Comparison of ENCODE assay signal across 9 cellular contexts in the genomic region with DNA sequence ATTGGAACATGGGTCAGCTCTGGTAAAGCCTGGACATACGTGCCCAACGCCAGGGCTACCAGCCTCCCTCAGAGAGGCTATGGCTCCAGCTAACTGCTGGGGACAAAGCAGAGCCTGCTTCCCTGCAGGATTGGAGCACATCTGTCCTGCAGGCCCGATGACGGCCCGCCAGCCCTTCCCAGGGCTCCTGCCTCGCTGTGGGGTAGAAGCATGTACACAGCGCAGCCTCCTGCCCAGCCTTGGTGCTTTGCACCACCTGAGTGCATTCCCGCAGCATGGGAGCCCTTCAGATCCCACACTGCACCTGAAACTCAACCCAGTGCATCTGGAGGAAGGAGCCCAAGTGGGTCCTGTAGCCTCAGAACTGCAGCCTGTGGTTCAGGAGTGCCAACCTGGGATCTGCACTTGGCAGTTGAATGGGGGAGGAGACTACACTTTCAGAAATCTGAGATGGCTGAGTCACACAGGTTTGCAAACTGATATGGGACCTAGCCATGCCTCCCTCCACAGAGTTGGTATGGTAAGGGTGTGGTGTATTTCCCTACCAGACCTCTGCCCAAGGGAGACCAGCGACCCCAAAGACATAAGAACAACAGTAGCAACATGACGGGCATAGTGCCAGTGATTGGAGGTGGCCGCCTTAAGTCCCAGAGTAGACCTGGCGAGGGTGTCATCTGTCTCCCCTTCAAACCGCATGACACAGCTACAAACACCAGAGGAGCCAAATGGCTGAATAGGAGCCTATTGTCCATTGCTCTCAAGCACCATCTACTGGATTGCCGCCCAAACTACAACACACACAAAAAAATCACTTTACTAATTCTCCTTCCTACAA.
DNase-seq lines count a peak whose midpoint lies in the region; TF ChIP-seq lines count a peak whose summit lies in the region.
"Had no signal": no experiment of that assay in that cellular context is flagged by ENCODE, and none has a peak within 500 bp of the region (broad histone marks: within the 10 kb centered on the region; RNA-seq: fewer than 3 reads in every experiment).

No MANE protein-coding gene starts in this region.

- DNase-seq in COLO668 (lab: John Stamatoyannopoulos, UW; ENCODE audit: unreplicated experiment) (peak; percentile 12), GM20000 (ENCODE audit: low spot score) (peak; percentile 46), esophagus muscularis mucosa (ENCODE audit: extremely low spot score) (no peak), retina (peak; percentile 47), hippocampal formation (lab: John Stamatoyannopoulos, UW) (no peak)
- peak; percentile 45 for DNase-seq in Jurkat, Clone E6-1 (ENCODE audit: low read depth, low spot score)
- no peak for DNase-seq in activated CD4-positive, CD25-positive, alpha-beta regulatory T cell treated with anti-CD3 and anti-CD28 coated beads, Interleukin-2, amount 50 U/mL, for 72 hours

- intact Hi-C loops in esophagus muscularis mucosa (cut with DNase I) = no loop called here

- no peak overlapping the region for H2AFZ ChIP-seq in OCI-LY1 (ENCODE audit: low read length)

- no peak overlapping the region for H3K27ac ChIP-seq in OCI-LY1 (ENCODE audit: low read depth, low read length, poor library complexity, severe bottlenecking)
- no peak overlapping the region for H3K27ac ChIP-seq in esophagus muscularis mucosa (replicated peaks in 1 of 4)
- H3K27ac ChIP-seq: cardiac muscle cell had no signal

- H3K9me2 ChIP-seq in OCI-LY1 (ENCODE audit: low read depth, low read length) = no peaks in the 10 kb centered on the region

- no peak for TF ChIP-seq POLR2A in esophagus muscularis mucosa (IDR thresholded peaks at IDR 0.05; ENCODE audit: low read depth)

- H3K36me3 ChIP-seq in OCI-LY1 (ENCODE audit: insufficient read depth, low read length) = no peaks in the 10 kb centered on the region
- H3K36me3 ChIP-seq in esophagus muscularis mucosa = no peaks in the 10 kb centered on the region
- H3K36me3 ChIP-seq: cardiac muscle cell had no signal

- no peaks in the 10 kb centered on the region for H3K79me2 ChIP-seq in OCI-LY1 (ENCODE audit: insufficient read depth, low read length)

- no peaks in the 10 kb centered on the region for H4K20me1 ChIP-seq in OCI-LY1 (ENCODE audit: insufficient read depth, low read length)

- no peak overlapping the region for H3K9ac ChIP-seq in OCI-LY1 (ENCODE audit: low read length)

- H3F3A ChIP-seq in OCI-LY1 (ENCODE audit: insufficient read depth, low read length) = no peaks in the 10 kb centered on the region

- H3K9me3 ChIP-seq in OCI-LY1 (ENCODE audit: low read length) (no peaks in the 10 kb centered on the region), esophagus muscularis mucosa (no peaks in the 10 kb centered on the region)

- no peaks in the 10 kb centered on the region for H3K27me3 ChIP-seq in OCI-LY1 (ENCODE audit: insufficient read depth, low read length)
- no peaks in the 10 kb centered on the region for H3K27me3 ChIP-seq in esophagus muscularis mucosa
- H3K27me3 ChIP-seq: cardiac muscle cell had no signal

- no peak for TF ChIP-seq EP300 in esophagus muscularis mucosa (IDR thresholded peaks at IDR 0.05)

- 55% methylated on average over 12 of the region's 14 CpGs for WGBS in esophagus muscularis mucosa

- no peak overlapping the region for H3K4me2 ChIP-seq in OCI-LY1 (ENCODE audit: low read length)

- TF ChIP-seq CTCF in GM20000 (IDR thresholded peaks at IDR 0.05; ENCODE audit: extremely low read depth, missing control alignments) (peak; percentile 26), OCI-LY1 (IDR thresholded peaks at IDR 0.05; ENCODE audit: low read length) (peak; percentile 77), esophagus muscularis mucosa (IDR thresholded peaks at IDR 0.05) (peak in 2 of 3 experiments; percentile 12 to 42)

- no peak overlapping the region for H3K4me3 ChIP-seq in Jurkat, Clone E6-1 (ENCODE audit: low read length)
- H3K4me3 ChIP-seq in OCI-LY1 (ENCODE audit: low read depth, low read length, poor library complexity, severe bottlenecking) = no peak overlapping the region
- H3K4me3 ChIP-seq in esophagus muscularis mucosa = no peak overlapping the region
- H3K4me3 ChIP-seq: cardiac muscle cell had no signal

- H3K4me1 ChIP-seq in OCI-LY1 (ENCODE audit: insufficient read depth, low read length, severe bottlenecking) (no peaks in the 10 kb centered on the region), esophagus muscularis mucosa (no peaks in the 10 kb centered on the region)

Comparison
In these comparisons a context has a peak if more than half of its experiments do, and no peak if none do; other contexts are left out.
1. DNase-seq: peak in COLO668 (single experiment), GM20000 (single experiment), Jurkat, Clone E6-1 (single experiment) and retina (single experiment); none in esophagus muscularis mucosa (single experiment), activated CD4-positive, CD25-positive, alpha-beta regulatory T cell treated with anti-CD3 and anti-CD28 coated beads, Interleukin-2, amount 50 U/mL, for 72 hours (single experiment) and hippocampal formation (0 of 2).
2. CTCF ChIP-seq: peak in every context shown above with its lines; median percentile 77 in OCI-LY1; 27 in esophagus muscularis mucosa; 26 in GM20000.